In the genomic region with DNA sequence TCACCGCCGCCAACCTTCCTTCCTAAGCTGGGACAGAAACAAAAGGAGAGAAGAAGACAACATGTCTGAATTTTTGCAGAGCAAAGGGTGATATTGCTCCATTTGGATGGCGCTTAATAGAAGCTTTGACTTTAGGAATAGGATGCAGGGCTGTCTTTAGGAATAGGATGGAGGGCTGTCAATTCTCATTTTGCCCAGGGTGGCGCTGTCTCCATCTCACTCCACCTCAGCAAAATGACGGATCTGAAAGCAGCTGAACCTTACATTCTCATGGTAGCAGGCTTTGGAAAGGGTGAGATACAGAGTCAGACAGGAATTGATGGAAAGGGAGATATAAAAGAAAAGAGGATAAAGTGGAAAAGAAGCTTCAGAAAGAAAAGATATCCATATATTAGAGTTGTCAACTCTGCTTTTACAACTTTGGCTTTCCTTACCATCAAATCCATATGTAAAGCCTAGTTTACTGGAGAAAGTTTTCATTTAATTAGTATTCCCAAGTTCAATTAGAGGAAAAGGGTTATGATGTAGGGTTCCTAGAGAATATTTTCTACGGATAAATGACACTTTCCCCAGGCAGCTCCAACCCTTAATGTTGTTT, we compare ENCODE assay signal across 8 cellular contexts. TPM values are rescaled to one million over a fixed set of nuclear protein-coding genes. Genes with fewer than 3 reads are reported as not detected.
A peak's percentile ranks its signal among the peaks of the same experiment; 100 is the strongest.
DNase-seq lines count a peak whose midpoint lies in the region; ATAC-seq, FAIRE-seq and TF ChIP-seq lines count a peak whose summit lies in the region.

No MANE protein-coding gene starts in this region.

- peaks cover 7% of the 10 kb centered on the region for H3K36me3 ChIP-seq in neural cell (ENCODE audit: insufficient read depth, low read length)

- no peaks in the 10 kb centered on the region for H3K9me2 ChIP-seq in neural cell (ENCODE audit: insufficient read depth, low read length)

- H4K20me1 ChIP-seq in neural cell (ENCODE audit: insufficient read depth) = peaks cover 33% of the 10 kb centered on the region

- peak overlapping the region; percentile 77 to 85 for H3K4me3 Mint-ChIP-seq in activated T-cell treated with anti-CD3 and anti-CD28 coated beads, Interleukin-2, amount 50 U/mL, for 72 hours

- H3K4me3 ChIP-seq in fibroblast of villous mesenchyme (ENCODE audit: low read depth, low read length) = peak overlapping the region; percentile 67
- peak overlapping the region; percentile 76 for H3K4me3 ChIP-seq in neural cell (ENCODE audit: low read length)

- no peak for TF ChIP-seq EP300 in neural cell (conservative IDR thresholded peaks at IDR 0.05; ENCODE audit: poor library complexity, severe bottlenecking)

- H3K9me3 Mint-ChIP-seq in activated T-cell treated with anti-CD3 and anti-CD28 coated beads, Interleukin-2, amount 50 U/mL, for 72 hours = no peaks in the 10 kb centered on the region

- peaks cover 19% of the 10 kb centered on the region for H3F3A ChIP-seq in neural cell (ENCODE audit: insufficient read depth, low read length, poor library complexity, severe bottlenecking)

- H3K4me1 Mint-ChIP-seq in activated T-cell treated with anti-CD3 and anti-CD28 coated beads, Interleukin-2, amount 50 U/mL, for 72 hours (ENCODE audit: low read depth) = peaks cover 47% of the 10 kb centered on the region

- peak; percentile 88 for FAIRE-seq in D721Med (lab: Jason Lieb, UNC)
- FAIRE-seq in urothelium cell line (lab: Jason Lieb, UNC) = no peak

- peak overlapping the region; percentile 100 for H3K27ac ChIP-seq in neural cell (ENCODE audit: low read length)

- no peak for DNase-seq in D721Med (ENCODE audit: insufficient read length, low spot score)
- DNase-seq in NCI-H748 (lab: John Stamatoyannopoulos, UW; ENCODE audit: unreplicated experiment) = peak; percentile 85
- DNase-seq in activated T-cell treated with anti-CD3 and anti-CD28 coated beads, Interleukin-2, amount 50 U/mL, for 72 hours = peak; percentile 52 to 57
- DNase-seq in fibroblast of villous mesenchyme (ENCODE audit: low read depth) = no peak
- DNase-seq in urothelium cell line (ENCODE audit: low spot score) = peak; percentile 68

- TF ChIP-seq RAD21 in neural cell (conservative IDR thresholded peaks at IDR 0.05) = peak; percentile 37

- H3K27me3 Mint-ChIP-seq in activated T-cell treated with anti-CD3 and anti-CD28 coated beads, Interleukin-2, amount 50 U/mL, for 72 hours (ENCODE audit: low read depth) = peaks cover 44% of the 10 kb centered on the region

- no peaks in the 10 kb centered on the region for H3K27me3 ChIP-seq in neural cell (ENCODE audit: insufficient read depth, low read depth, low read length)

- peaks cover 0 to 3% of the 10 kb centered on the region in 2 donors for H3K36me3 Mint-ChIP-seq in activated T-cell treated with anti-CD3 and anti-CD28 coated beads, Interleukin-2, amount 50 U/mL, for 72 hours (ENCODE audit: insufficient read depth in 2 of 2)

- H3K4me2 ChIP-seq in neural cell (ENCODE audit: low read length) = peak overlapping the region; percentile 72

- no peak overlapping the region for H3K27ac Mint-ChIP-seq in activated T-cell treated with anti-CD3 and anti-CD28 coated beads, Interleukin-2, amount 50 U/mL, for 72 hours

- peak overlapping the region; percentile 98 for H3K9ac ChIP-seq in neural cell (ENCODE audit: low read length)

- peaks cover 61% of the 10 kb centered on the region for H3K79me2 ChIP-seq in neural cell (replicated peaks; ENCODE audit: insufficient read depth, low read length)

- ATAC-seq in GM19463 (IDR thresholded peaks at IDR 0.05; ENCODE audit: unreplicated experiment) (peak; percentile 37), HG03521 (IDR thresholded peaks at IDR 0.05; ENCODE audit: unreplicated experiment) (peak; percentile 60)
- peak; percentile 47 to 56 for ATAC-seq in activated T-cell treated with anti-CD3 and anti-CD28 coated beads, Interleukin-2, amount 50 U/mL, for 72 hours (replicated peaks in 1 of 2)

- peak; percentile 82 for TF ChIP-seq CTCF in D721Med (IDR thresholded peaks at IDR 0.05; ENCODE audit: insufficient read depth, missing control alignments)
- TF ChIP-seq CTCF in fibroblast of villous mesenchyme (IDR thresholded peaks at IDR 0.05; ENCODE audit: insufficient read depth, low read depth, low read length) = peak; percentile 60
- peak; percentile 97 for TF ChIP-seq CTCF in neural cell (IDR thresholded peaks at IDR 0.05; ENCODE audit: poor library complexity, severe bottlenecking)

- no peaks in the 10 kb centered on the region for H3K9me3 ChIP-seq in neural cell (ENCODE audit: low read length)

- no peak overlapping the region for H2AFZ ChIP-seq in neural cell (ENCODE audit: low read depth, low read length)

TF ChIP-seq in neural cell, 6 proteins besides CTCF, POLR2A, EP300 and RAD21:
- TF ChIP-seq TAF1 (IDR thresholded peaks at IDR 0.05; ENCODE audit: low read depth) = peak; percentile 77
- TF ChIP-seq SMC3 (conservative IDR thresholded peaks at IDR 0.05; ENCODE audit: poor library complexity) = peak; percentile 41
- no peak for TF ChIP-seq MXI1 (conservative IDR thresholded peaks at IDR 0.05; ENCODE audit: poor library complexity, severe bottlenecking)
- no peak for TF ChIP-seq EZH2 (IDR thresholded peaks at IDR 0.05; ENCODE audit: borderline replicate concordance, insufficient read depth, low read length, poor library complexity, severe bottlenecking)
- TF ChIP-seq POLR2AphosphoS5 (IDR thresholded peaks at IDR 0.05) = peak; percentile 51
- TF ChIP-seq, protein P1, sequence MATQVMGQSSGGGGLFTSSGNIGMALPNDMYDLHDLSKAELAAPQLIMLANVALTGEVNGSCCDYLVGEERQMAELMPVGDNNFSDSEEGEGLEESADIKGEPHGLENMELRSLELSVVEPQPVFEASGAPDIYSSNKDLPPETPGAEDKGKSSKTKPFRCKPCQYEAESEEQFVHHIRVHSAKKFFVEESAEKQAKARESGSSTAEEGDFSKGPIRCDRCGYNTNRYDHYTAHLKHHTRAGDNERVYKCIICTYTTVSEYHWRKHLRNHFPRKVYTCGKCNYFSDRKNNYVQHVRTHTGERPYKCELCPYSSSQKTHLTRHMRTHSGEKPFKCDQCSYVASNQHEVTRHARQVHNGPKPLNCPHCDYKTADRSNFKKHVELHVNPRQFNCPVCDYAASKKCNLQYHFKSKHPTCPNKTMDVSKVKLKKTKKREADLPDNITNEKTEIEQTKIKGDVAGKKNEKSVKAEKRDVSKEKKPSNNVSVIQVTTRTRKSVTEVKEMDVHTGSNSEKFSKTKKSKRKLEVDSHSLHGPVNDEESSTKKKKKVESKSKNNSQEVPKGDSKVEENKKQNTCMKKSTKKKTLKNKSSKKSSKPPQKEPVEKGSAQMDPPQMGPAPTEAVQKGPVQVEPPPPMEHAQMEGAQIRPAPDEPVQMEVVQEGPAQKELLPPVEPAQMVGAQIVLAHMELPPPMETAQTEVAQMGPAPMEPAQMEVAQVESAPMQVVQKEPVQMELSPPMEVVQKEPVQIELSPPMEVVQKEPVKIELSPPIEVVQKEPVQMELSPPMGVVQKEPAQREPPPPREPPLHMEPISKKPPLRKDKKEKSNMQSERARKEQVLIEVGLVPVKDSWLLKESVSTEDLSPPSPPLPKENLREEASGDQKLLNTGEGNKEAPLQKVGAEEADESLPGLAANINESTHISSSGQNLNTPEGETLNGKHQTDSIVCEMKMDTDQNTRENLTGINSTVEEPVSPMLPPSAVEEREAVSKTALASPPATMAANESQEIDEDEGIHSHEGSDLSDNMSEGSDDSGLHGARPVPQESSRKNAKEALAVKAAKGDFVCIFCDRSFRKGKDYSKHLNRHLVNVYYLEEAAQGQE (IDR thresholded peaks at IDR 0.05; ENCODE audit: borderline replicate concordance) = peak; percentile 74

RNA-seq across cellular contexts. Expression of a gene that starts 57.6 kb away (rescaled TPM):
- 1 to 10 TPM; 6.6 TPM for total RNA-seq in activated T-cell treated with anti-CD3 and anti-CD28 coated beads, Interleukin-2, amount 50 U/mL, for 72 hours
- total RNA-seq in fibroblast of villous mesenchyme = 0.64 and 1.3 TPM in 2 replicates
- polyA plus RNA-seq in neural cell = 109 and 156 TPM in 2 replicates
- polyA minus RNA-seq in neural cell = 63.5 and 92.7 TPM in 2 replicates

Comparison
In these comparisons a context has a peak if more than half of its experiments do, and no peak if none do; other contexts are left out.
1. DNase-seq: peak in NCI-H748 (single experiment), activated T-cell treated with anti-CD3 and anti-CD28 coated beads, Interleukin-2, amount 50 U/mL, for 72 hours (2 of 2) and urothelium cell line (single experiment); none in D721Med (single experiment) and fibroblast of villous mesenchyme (single experiment).
2. Peak in every context shown above with its lines, with median percentiles within 50 percentile points of each other: CTCF ChIP-seq and ATAC-seq.